In genomic region chrY:7017244-7018080, GRCh38 we compare ENCODE assay signal across 20 cellular contexts.
A peak's percentile ranks its signal among the peaks of the same experiment; 100 is the strongest.
DNase-seq lines count a peak whose midpoint lies in the region; ATAC-seq lines count a peak whose summit lies in the region.
"Had no signal": no experiment of that assay in that cellular context is flagged by ENCODE, and none has a peak within 500 bp of the region (broad histone marks: within the 10 kb centered on the region; RNA-seq: fewer than 3 reads in every experiment).

No MANE protein-coding gene starts in this region.

- no peak for DNase-seq in stimulated activated naive CD8-positive, alpha-beta T cell treated with anti-CD3 and anti-CD28 coated beads, Interleukin-15, amount 100 ng/mL, for 72 hours
- DNase-seq in stimulated activated naive CD8-positive, alpha-beta T cell treated with anti-CD3 and anti-CD28 coated beads, Interleukin-15, Interleukin-2, amounts not matched to agents 100 U/mL and 50 U/mL, for 24 hours, result no peak
- DNase-seq in stimulated activated effector memory CD8-positive, alpha-beta T cell treated with anti-CD3 and anti-CD28 coated beads, Interleukin-12 subunit alpha, Interleukin-12 subunit beta, amount 100 ng/mL, for 72 hours (ENCODE audit: low spot score in 2 of 2), result no peak
- no peak for DNase-seq in dermis blood vessel endothelial cell
- no peak for DNase-seq in dedifferentiated amniotic fluid mesenchymal stem cell (ENCODE audit: extremely low spot score)
- DNase-seq: 8988T; CD4-positive, alpha-beta memory T cell; DMS153; DMS79; GDM1; GOT3; H7; HFFc6; Kasumi-1; KG1 had no signal

- H3K27me3 Mint-ChIP-seq in stimulated activated naive CD8-positive, alpha-beta T cell treated with anti-CD3 and anti-CD28 coated beads, Interleukin-15, amount 100 ng/mL, for 72 hours, result no peaks in the 10 kb centered on the region
- H3K27me3 Mint-ChIP-seq: CD4-positive, alpha-beta memory T cell had no signal

- H3K9me3 Mint-ChIP-seq in stimulated activated naive CD8-positive, alpha-beta T cell treated with anti-CD3 and anti-CD28 coated beads, Interleukin-15, amount 100 ng/mL, for 72 hours, result no peaks in the 10 kb centered on the region
- H3K9me3 Mint-ChIP-seq in stimulated activated effector memory CD8-positive, alpha-beta T cell treated with anti-CD3 and anti-CD28 coated beads, Interleukin-12 subunit alpha, Interleukin-12 subunit beta, amount 100 ng/mL, for 72 hours, result no peaks in the 10 kb centered on the region
- H3K9me3 Mint-ChIP-seq: CD14-positive monocyte; CD4-positive, alpha-beta memory T cell; HFFc6 had no signal

- peak; percentile 45 for ATAC-seq in stimulated activated naive CD8-positive, alpha-beta T cell treated with anti-CD3 and anti-CD28 coated beads, Interleukin-15, amount 100 ng/mL, for 72 hours
- ATAC-seq in stimulated activated naive CD8-positive, alpha-beta T cell treated with anti-CD3 and anti-CD28 coated beads, Interleukin-15, Interleukin-2, amounts not matched to agents 100 U/mL and 50 U/mL, for 24 hours, result no peak
- peak; percentile 60 for ATAC-seq in HG02642 (IDR thresholded peaks at IDR 0.05; ENCODE audit: poor library complexity, unreplicated experiment)
- peak; percentile 64 for ATAC-seq in HG03432 (IDR thresholded peaks at IDR 0.05; ENCODE audit: unreplicated experiment)
- peak; percentile 80 for ATAC-seq in stimulated activated effector memory CD8-positive, alpha-beta T cell treated with anti-CD3 and anti-CD28 coated beads, Interleukin-12 subunit alpha, Interleukin-12 subunit beta, amount 100 ng/mL, for 72 hours
- no peak for ATAC-seq in GM19452 (IDR thresholded peaks at IDR 0.05; ENCODE audit: unreplicated experiment)
- ATAC-seq: HCT116 had no signal

- H3K4me1 Mint-ChIP-seq in stimulated activated naive CD8-positive, alpha-beta T cell treated with anti-CD3 and anti-CD28 coated beads, Interleukin-15, amount 100 ng/mL, for 72 hours, result no peaks in the 10 kb centered on the region
- H3K4me1 Mint-ChIP-seq in stimulated activated effector memory CD8-positive, alpha-beta T cell treated with anti-CD3 and anti-CD28 coated beads, Interleukin-12 subunit alpha, Interleukin-12 subunit beta, amount 100 ng/mL, for 72 hours, result no peaks in the 10 kb centered on the region
- H3K4me1 Mint-ChIP-seq: CD14-positive monocyte; CD4-positive, alpha-beta memory T cell had no signal

- no peak overlapping the region for H3K4me3 Mint-ChIP-seq in stimulated activated naive CD8-positive, alpha-beta T cell treated with anti-CD3 and anti-CD28 coated beads, Interleukin-15, amount 100 ng/mL, for 72 hours
- no peak overlapping the region for H3K4me3 Mint-ChIP-seq in stimulated activated effector memory CD8-positive, alpha-beta T cell treated with anti-CD3 and anti-CD28 coated beads, Interleukin-12 subunit alpha, Interleukin-12 subunit beta, amount 100 ng/mL, for 72 hours
- H3K4me3 Mint-ChIP-seq: CD14-positive monocyte; CD4-positive, alpha-beta memory T cell; HFFc6 had no signal

- H3K36me3 Mint-ChIP-seq in stimulated activated effector memory CD8-positive, alpha-beta T cell treated with anti-CD3 and anti-CD28 coated beads, Interleukin-12 subunit alpha, Interleukin-12 subunit beta, amount 100 ng/mL, for 72 hours, result no peaks in the 10 kb centered on the region
- H3K36me3 Mint-ChIP-seq: CD14-positive monocyte; CD4-positive, alpha-beta memory T cell had no signal

- no peak overlapping the region for H3K27ac Mint-ChIP-seq in stimulated activated naive CD8-positive, alpha-beta T cell treated with anti-CD3 and anti-CD28 coated beads, Interleukin-15, amount 100 ng/mL, for 72 hours
- H3K27ac Mint-ChIP-seq in stimulated activated effector memory CD8-positive, alpha-beta T cell treated with anti-CD3 and anti-CD28 coated beads, Interleukin-12 subunit alpha, Interleukin-12 subunit beta, amount 100 ng/mL, for 72 hours, result peak overlapping the region; percentile 37
- H3K27ac Mint-ChIP-seq: CD14-positive monocyte; CD4-positive, alpha-beta memory T cell; HFFc6 had no signal

Comparison
In these comparisons a context has a peak if more than half of its experiments do, and no peak if none do; other contexts are left out.
1. ATAC-seq: peak in stimulated activated naive CD8-positive, alpha-beta T cell treated with anti-CD3 and anti-CD28 coated beads, Interleukin-15, amount 100 ng/mL, for 72 hours (single experiment), HG02642 (single experiment), HG03432 (single experiment) and stimulated activated effector memory CD8-positive, alpha-beta T cell treated with anti-CD3 and anti-CD28 coated beads, Interleukin-12 subunit alpha, Interleukin-12 subunit beta, amount 100 ng/mL, for 72 hours (single experiment); none in stimulated activated naive CD8-positive, alpha-beta T cell treated with anti-CD3 and anti-CD28 coated beads, Interleukin-15, Interleukin-2, amounts not matched to agents 100 U/mL and 50 U/mL, for 24 hours (single experiment) and GM19452 (single experiment).